In the genomic region with DNA sequence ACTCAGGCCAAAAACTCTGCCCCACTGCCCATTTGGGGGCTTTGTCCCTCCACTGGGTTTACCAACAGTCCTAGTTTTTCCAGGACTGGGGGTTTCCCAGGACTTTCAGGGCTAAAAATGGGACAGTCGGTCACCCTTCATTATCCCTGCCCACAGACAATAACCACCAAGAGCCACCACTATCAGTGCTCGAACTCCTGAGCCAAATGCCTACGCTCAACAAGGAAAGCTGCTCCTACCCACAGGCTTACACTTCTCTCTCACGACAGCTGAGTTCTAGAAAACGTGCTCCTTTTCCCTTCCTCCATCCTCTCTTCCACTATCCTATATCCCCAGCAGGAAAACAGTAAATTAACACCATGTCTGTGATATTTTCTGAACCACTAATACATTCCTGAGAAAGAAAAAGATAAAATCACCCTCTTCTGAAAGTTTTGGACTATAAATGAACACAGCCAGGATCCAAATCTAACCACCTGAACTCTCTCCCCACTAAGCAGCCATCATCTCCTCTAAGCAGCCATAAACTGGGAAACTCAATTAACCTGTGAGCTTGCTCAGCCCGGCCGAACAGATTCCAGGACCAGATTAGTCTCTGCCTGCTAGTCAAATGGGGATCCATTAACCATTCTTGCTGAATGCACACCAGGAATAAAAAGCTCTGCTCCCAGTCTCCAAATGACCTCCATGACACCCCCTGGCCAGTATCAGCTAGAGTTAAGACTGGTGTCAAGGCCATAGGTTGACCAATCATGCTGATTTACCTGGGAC, we compare ENCODE assay signal across 28 cellular contexts. TPM values are rescaled to one million over a fixed set of nuclear protein-coding genes. Genes with fewer than 3 reads are reported as not detected.
DNase-seq lines count a peak whose midpoint lies in the region; ATAC-seq lines count a peak whose summit lies in the region.
"Had no signal": no experiment of that assay in that cellular context is flagged by ENCODE, and none has a peak within 500 bp of the region (broad histone marks: within the 10 kb centered on the region; RNA-seq: fewer than 3 reads in every experiment).

No MANE protein-coding gene starts in this region.

- peaks cover 57% of the 10 kb centered on the region for H3K4me1 Mint-ChIP-seq in activated naive CD4-positive, alpha-beta T cell treated with anti-CD3 and anti-CD28 coated beads, Interleukin-2, amount 10 ng/mL, durations not matched to agents 7 days and 5 days
- peaks cover 48% of the 10 kb centered on the region for H3K4me1 Mint-ChIP-seq in activated naive CD4-positive, alpha-beta T cell treated with anti-CD3 and anti-CD28 coated beads for 36 hours (ENCODE audit: low read depth)
- peaks cover 13 to 14% of the 10 kb centered on the region in 2 donors for H3K4me1 Mint-ChIP-seq in stimulated activated naive B cell treated with anti-CD40 and anti-IgM and Interleukin-4, amounts not matched to agents 10 μg/mL and 1 μg/mL and 100 μg/mL, for 72 hours

- no peak overlapping the region for H3K9ac ChIP-seq in iPS-20b (ENCODE audit: low read depth, low read length)

- DNase-seq in activated naive CD4-positive, alpha-beta T cell treated with anti-CD3 and anti-CD28 coated beads, Interleukin-2, amount 10 ng/mL, durations not matched to agents 7 days and 5 days = no peak
- DNase-seq in activated naive CD4-positive, alpha-beta T cell treated with anti-CD3 and anti-CD28 coated beads for 36 hours = no peak
- DNase-seq in NCI-H82 (lab: John Stamatoyannopoulos, UW) (peak; percentile 60), RKO (ENCODE audit: low spot score) (no peak), aorta (no peak)
- DNase-seq in stimulated activated naive B cell treated with anti-CD40 and anti-IgM and Interleukin-4, amounts not matched to agents 10 μg/mL and 1 μg/mL and 100 μg/mL, for 72 hours = no peak
- DNase-seq: activated CD8-positive, alpha-beta memory T cell treated with anti-CD3 and anti-CD28 coated beads, Interleukin-2, amount 50 U/mL, for 4 hours; DMS79 treated with DMSO at 0.1 percent for 48 hours; effector CD4-positive, alpha-beta T cell; erythroblast; kidney glomerular epithelial cell; NCI-H1092 treated with DMSO at 0.1 percent for 48 hours; NCI-H187; NCI-H2171; NCI-H510A; nucleus accumbens; psoas muscle; stimulated activated naive CD8-positive, alpha-beta T cell treated with anti-CD3 and anti-CD28 coated beads, Interleukin-15, Interleukin-2, amounts not matched to agents 100 U/mL and 50 U/mL, for 24 hours; T-helper 9 cell had no signal

- H3K27me3 Mint-ChIP-seq in activated naive CD4-positive, alpha-beta T cell treated with anti-CD3 and anti-CD28 coated beads, Interleukin-2, amount 10 ng/mL, durations not matched to agents 7 days and 5 days = no peaks in the 10 kb centered on the region
- no peaks in the 10 kb centered on the region for H3K27me3 Mint-ChIP-seq in activated naive CD4-positive, alpha-beta T cell treated with anti-CD3 and anti-CD28 coated beads for 36 hours (ENCODE audit: low read depth)
- H3K27me3 Mint-ChIP-seq in stimulated activated naive B cell treated with anti-CD40 and anti-IgM and Interleukin-4, amounts not matched to agents 10 μg/mL and 1 μg/mL and 100 μg/mL, for 72 hours = no peaks in the 10 kb centered on the region

- H3K27me3 ChIP-seq in iPS-20b (ENCODE audit: insufficient read depth, low read length) = no peaks in the 10 kb centered on the region
- H3K27me3 ChIP-seq in aorta (ENCODE audit: control insufficient read depth in 1 of 2, insufficient read depth in 2 of 2, low read length in 1 of 2) = no peaks in the 10 kb centered on the region
- H3K27me3 ChIP-seq: breast epithelium, vagina had no signal

- H3K4me1 ChIP-seq in iPS-20b (ENCODE audit: insufficient read depth, low read length) = no peaks in the 10 kb centered on the region
- no peaks in the 10 kb centered on the region for H3K4me1 ChIP-seq in aorta (ENCODE audit: control insufficient read depth in 1 of 2, insufficient read depth in 2 of 2, low read length in 2 of 2)
- H3K4me1 ChIP-seq: A549, breast epithelium had no signal

- no peak for ATAC-seq in stimulated activated naive B cell treated with anti-CD40 and anti-IgM and Interleukin-4, amounts not matched to agents 10 μg/mL and 1 μg/mL and 100 μg/mL, for 72 hours (replicated peaks)
- ATAC-seq in GM21619 (IDR thresholded peaks at IDR 0.05; ENCODE audit: unreplicated experiment) (no peak), aorta (ENCODE audit: low FRiP score) (no peak)
- ATAC-seq: A549; HCT116; K562; psoas muscle; stimulated activated naive CD8-positive, alpha-beta T cell treated with anti-CD3 and anti-CD28 coated beads, Interleukin-15, Interleukin-2, amounts not matched to agents 100 U/mL and 50 U/mL, for 24 hours had no signal

- H3K9me3 ChIP-seq in iPS-20b (ENCODE audit: insufficient read depth, low read depth, low read length) (no peaks in the 10 kb centered on the region), aorta (ENCODE audit: control insufficient read depth, low read length) (no peaks in the 10 kb centered on the region)
- H3K9me3 ChIP-seq: A549, breast epithelium, psoas muscle, thoracic aorta, vagina had no signal

- no peak overlapping the region for H3K4me3 Mint-ChIP-seq in activated naive CD4-positive, alpha-beta T cell treated with anti-CD3 and anti-CD28 coated beads, Interleukin-2, amount 10 ng/mL, durations not matched to agents 7 days and 5 days
- H3K4me3 Mint-ChIP-seq in activated naive CD4-positive, alpha-beta T cell treated with anti-CD3 and anti-CD28 coated beads for 36 hours = no peak overlapping the region
- no peak overlapping the region for H3K4me3 Mint-ChIP-seq in stimulated activated naive B cell treated with anti-CD40 and anti-IgM and Interleukin-4, amounts not matched to agents 10 μg/mL and 1 μg/mL and 100 μg/mL, for 72 hours

- H3K36me3 Mint-ChIP-seq in activated naive CD4-positive, alpha-beta T cell treated with anti-CD3 and anti-CD28 coated beads, Interleukin-2, amount 10 ng/mL, durations not matched to agents 7 days and 5 days = peaks cover 68% of the 10 kb centered on the region
- peaks cover 15% of the 10 kb centered on the region for H3K36me3 Mint-ChIP-seq in activated naive CD4-positive, alpha-beta T cell treated with anti-CD3 and anti-CD28 coated beads for 36 hours (ENCODE audit: low read depth)
- H3K36me3 Mint-ChIP-seq in stimulated activated naive B cell treated with anti-CD40 and anti-IgM and Interleukin-4, amounts not matched to agents 10 μg/mL and 1 μg/mL and 100 μg/mL, for 72 hours = peaks cover 22 to 30% of the 10 kb centered on the region in 2 donors

- intact Hi-C loops in activated naive CD4-positive, alpha-beta T cell treated with anti-CD3 and anti-CD28 coated beads for 36 hours (cut with micrococcal nuclease) = no loop called here
- intact Hi-C loops in aorta (cut with DNase I) = no loop called here

- CTCF ChIA-PET in activated naive CD4-positive, alpha-beta T cell treated with anti-CD3 and anti-CD28 coated beads, Interleukin-2, amount 10 ng/mL, durations not matched to agents 7 days and 5 days (lab: Charles Lee) = interaction anchor here (1.7 to 5.5 kb wide), 5 partner anchors 10 to 48 kb away, joined by 5 to 39 read pairs (median 11); a partner anchor contains a TSS
- CTCF ChIA-PET in activated naive CD4-positive, alpha-beta T cell treated with anti-CD3 and anti-CD28 coated beads for 36 hours (lab: Charles Lee) = interaction anchor here (1.1 to 4.7 kb wide), 6 partner anchors 10 to 65 kb away, joined by 3 to 24 read pairs (median 8); a partner anchor contains a TSS

- peaks cover 3% of the 10 kb centered on the region for H3K9me3 Mint-ChIP-seq in activated naive CD4-positive, alpha-beta T cell treated with anti-CD3 and anti-CD28 coated beads, Interleukin-2, amount 10 ng/mL, durations not matched to agents 7 days and 5 days
- no peaks in the 10 kb centered on the region for H3K9me3 Mint-ChIP-seq in activated naive CD4-positive, alpha-beta T cell treated with anti-CD3 and anti-CD28 coated beads for 36 hours
- peaks cover 0 to 3% of the 10 kb centered on the region in 2 donors for H3K9me3 Mint-ChIP-seq in stimulated activated naive B cell treated with anti-CD40 and anti-IgM and Interleukin-4, amounts not matched to agents 10 μg/mL and 1 μg/mL and 100 μg/mL, for 72 hours
- H3K9me3 Mint-ChIP-seq: activated T-helper 2 cell treated with anti-CD3 and anti-CD28 coated beads, Interferon-gamma antibody, Interleukin-2, Interleukin-4, amounts not matched to agents 10 μg/mL and 5 μg/mL and 100 μg/mL, durations not matched to agents 14 hours and 24 hours and 36 hours had no signal

- H3K27ac ChIP-seq in iPS-20b (ENCODE audit: low read length) = peak overlapping the region; percentile 23
- H3K27ac ChIP-seq in aorta (ENCODE audit: low read depth in 1 of 2, low read length in 2 of 2) = no peak overlapping the region
- H3K27ac ChIP-seq: A549, psoas muscle, thoracic aorta, vagina had no signal

- H3K27ac Mint-ChIP-seq in activated naive CD4-positive, alpha-beta T cell treated with anti-CD3 and anti-CD28 coated beads, Interleukin-2, amount 10 ng/mL, durations not matched to agents 7 days and 5 days = peak overlapping the region; percentile 94
- no peak overlapping the region for H3K27ac Mint-ChIP-seq in activated naive CD4-positive, alpha-beta T cell treated with anti-CD3 and anti-CD28 coated beads for 36 hours
- peak overlapping the region; percentile 45 for H3K27ac Mint-ChIP-seq in stimulated activated naive B cell treated with anti-CD40 and anti-IgM and Interleukin-4, amounts not matched to agents 10 μg/mL and 1 μg/mL and 100 μg/mL, for 72 hours
- H3K27ac Mint-ChIP-seq: activated T-helper 2 cell treated with anti-CD3 and anti-CD28 coated beads, Interferon-gamma antibody, Interleukin-2, Interleukin-4, amounts not matched to agents 10 μg/mL and 5 μg/mL and 100 μg/mL, durations not matched to agents 14 hours and 24 hours and 36 hours had no signal

- H3K36me3 ChIP-seq in iPS-20b (ENCODE audit: insufficient read depth, low read depth, low read length) (peaks cover 23% of the 10 kb centered on the region), aorta (ENCODE audit: control insufficient read depth in 1 of 2, insufficient read depth in 2 of 2, low read length in 1 of 2) (no peaks in the 10 kb centered on the region)
- H3K36me3 ChIP-seq: breast epithelium had no signal

- WGBS in aorta, 2 donors = 91 to 92% methylated on average over 7 of the region's 7 CpGs

- H3K4me3 ChIP-seq in iPS-20b (ENCODE audit: low read length) = no peak overlapping the region
- no peak overlapping the region for H3K4me3 ChIP-seq in aorta (ENCODE audit: low read length in 2 of 2)
- H3K4me3 ChIP-seq: A549, breast epithelium, K562, psoas muscle, thoracic aorta, vagina had no signal

RNA-seq across cellular contexts. Expression of a gene that starts 41.8 kb away (rescaled TPM):
- total RNA-seq in activated naive CD4-positive, alpha-beta T cell treated with anti-CD3 and anti-CD28 coated beads for 36 hours = 1 to 10 TPM; 1.7 to 2.0 TPM
- 10 to 100 TPM; 20.7 to 38.1 TPM for total RNA-seq in aorta
- 1 to 10 TPM in 1 of 2 donors, under 1 TPM in 1; 0.88 to 3.2 TPM for polyA plus RNA-seq in aorta

Comparison
In these comparisons a context has a peak if more than half of its experiments do, and no peak if none do; other contexts are left out.
1. RNA of a gene that starts 41.8 kb away (total RNA-seq): 20.7 to 38.1 TPM in aorta; 1.7 to 2.0 TPM in activated naive CD4-positive, alpha-beta T cell treated with anti-CD3 and anti-CD28 coated beads for 36 hours; every median in the first group is over 4 times any median in the second.